13 cellular contexts compared by ENCODE assay signal in the genomic region with DNA sequence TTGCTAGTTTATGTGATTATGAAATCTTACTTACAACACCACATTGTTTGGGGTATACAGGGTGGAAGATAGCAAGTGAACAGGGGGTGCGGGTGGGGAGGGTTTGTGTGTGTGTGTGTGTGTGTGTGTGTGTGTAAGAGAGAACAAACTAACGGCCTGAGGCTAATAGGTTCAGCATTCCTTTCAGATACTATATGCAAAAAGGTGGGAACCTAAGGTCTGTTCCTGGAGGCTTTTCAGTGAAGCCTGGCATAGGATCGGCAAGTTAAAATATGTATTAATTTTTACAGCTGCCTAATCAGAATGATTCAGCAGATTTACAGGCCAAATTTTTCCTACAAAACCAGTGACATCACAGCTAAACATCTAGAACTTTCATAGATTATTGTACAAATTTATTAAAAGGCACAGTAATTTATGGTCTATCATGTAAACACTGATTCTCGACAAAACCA. TPM values are rescaled to one million over a fixed set of nuclear protein-coding genes. Genes with fewer than 3 reads are reported as not detected.
A peak's percentile ranks its signal among the peaks of the same experiment; 100 is the strongest.
DNase-seq lines count a peak whose midpoint lies in the region; ATAC-seq and TF ChIP-seq lines count a peak whose summit lies in the region.
"Had no signal": no experiment of that assay in that cellular context is flagged by ENCODE, and none has a peak within 500 bp of the region (broad histone marks: within the 10 kb centered on the region; RNA-seq: fewer than 3 reads in every experiment).

No MANE protein-coding gene starts in this region.

- no peak for TF ChIP-seq POLR2A in prostate gland (IDR thresholded peaks at IDR 0.05)

- WGBS in prostate gland, result 32% methylated on average over 4 of the region's 4 CpGs

- peak overlapping the region; percentile 41 for H3K27ac Mint-ChIP-seq in activated naive CD4-positive, alpha-beta T cell treated with anti-CD3 and anti-CD28 coated beads, Interleukin-2, amount 50 U/mL, for 24 hours
- H3K27ac Mint-ChIP-seq in naive thymus-derived CD8-positive, alpha-beta T cell, result peak overlapping the region in 1 of 10 donors; percentile 33

- intact Hi-C loops in prostate gland (cut with DNase I), result no loop called here

- H3K4me3 ChIP-seq in SK-N-MC, result peak overlapping the region; percentile 36
- no peak overlapping the region for H3K4me3 ChIP-seq in subcutaneous abdominal adipose tissue (ENCODE audit: low read depth in 1 of 5, low read length in 5 of 5)
- no peak overlapping the region for H3K4me3 ChIP-seq in prostate gland
- H3K4me3 ChIP-seq: spleen, upper lobe of right lung had no signal

- H3K9me3 ChIP-seq in SK-N-MC (ENCODE audit: low read depth, low read length), result no peaks in the 10 kb centered on the region
- no peaks in the 10 kb centered on the region for H3K9me3 ChIP-seq in subcutaneous abdominal adipose tissue (ENCODE audit: control insufficient read depth in 5 of 5, low read length in 5 of 5)
- H3K9me3 ChIP-seq in prostate gland, result no peaks in the 10 kb centered on the region
- H3K9me3 ChIP-seq: spleen, upper lobe of right lung had no signal

- peak overlapping the region; percentile 60 for H3K9ac ChIP-seq in SK-N-MC (ENCODE audit: insufficient read length)
- H3K9ac ChIP-seq in subcutaneous abdominal adipose tissue (ENCODE audit: low read length in 5 of 5), result peak overlapping the region in 1 of 5 donors; percentile 16

- no peak overlapping the region for H3K4me3 Mint-ChIP-seq in activated naive CD4-positive, alpha-beta T cell treated with anti-CD3 and anti-CD28 coated beads, Interleukin-2, amount 50 U/mL, for 24 hours
- peak overlapping the region in 1 of 10 donors; percentile 10 for H3K4me3 Mint-ChIP-seq in naive thymus-derived CD8-positive, alpha-beta T cell
- H3K4me3 Mint-ChIP-seq: naive thymus-derived CD4-positive, alpha-beta T cell had no signal

- no peaks in the 10 kb centered on the region for H3K27me3 ChIP-seq in subcutaneous abdominal adipose tissue (ENCODE audit: control insufficient read depth in 5 of 5, insufficient read depth in 4 of 5, low read length in 5 of 5)
- no peaks in the 10 kb centered on the region for H3K27me3 ChIP-seq in prostate gland (replicated peaks; ENCODE audit: insufficient read depth)
- H3K27me3 ChIP-seq: spleen, upper lobe of right lung had no signal

- H3K4me1 ChIP-seq in subcutaneous abdominal adipose tissue (ENCODE audit: control insufficient read depth in 5 of 5, insufficient read depth in 5 of 5, low read length in 5 of 5), result peaks cover 0 to 14% (median 0%) of the 10 kb centered on the region in 5 donors
- no peaks in the 10 kb centered on the region for H3K4me1 ChIP-seq in prostate gland (replicated peaks)
- H3K4me1 ChIP-seq: spleen, upper lobe of right lung had no signal

- peaks cover 5% of the 10 kb centered on the region for H3K9me3 Mint-ChIP-seq in activated naive CD4-positive, alpha-beta T cell treated with anti-CD3 and anti-CD28 coated beads, Interleukin-2, amount 50 U/mL, for 24 hours
- H3K9me3 Mint-ChIP-seq in naive thymus-derived CD8-positive, alpha-beta T cell, result peaks cover 0 to 3% (median 0%) of the 10 kb centered on the region in 9 donors

- peaks cover 16% of the 10 kb centered on the region for H3K4me1 Mint-ChIP-seq in activated naive CD4-positive, alpha-beta T cell treated with anti-CD3 and anti-CD28 coated beads, Interleukin-2, amount 50 U/mL, for 24 hours
- H3K4me1 Mint-ChIP-seq in naive thymus-derived CD8-positive, alpha-beta T cell, result peaks cover 0 to 3% (median 0%) of the 10 kb centered on the region in 4 donors

- no peak for TF ChIP-seq CTCF in prostate gland (IDR thresholded peaks at IDR 0.05)

- H3K36me3 ChIP-seq in SK-N-MC (ENCODE audit: insufficient read depth, low read length) (peaks cover 51% of the 10 kb centered on the region), subcutaneous abdominal adipose tissue (ENCODE audit: control insufficient read depth in 5 of 5, insufficient read depth in 5 of 5, low read length in 5 of 5) (peaks cover 6 to 29% (median 19%) of the 10 kb centered on the region in 5 donors), prostate gland (no peaks in the 10 kb centered on the region)

- peaks cover 10% of the 10 kb centered on the region for H3K36me3 Mint-ChIP-seq in activated naive CD4-positive, alpha-beta T cell treated with anti-CD3 and anti-CD28 coated beads, Interleukin-2, amount 50 U/mL, for 24 hours
- peaks cover 0 to 57% (median 13%) of the 10 kb centered on the region in 3 donors for H3K36me3 Mint-ChIP-seq in naive thymus-derived CD8-positive, alpha-beta T cell

- POLR2A ChIA-PET in naive thymus-derived CD8-positive, alpha-beta T cell (lab: Charles Lee), result no interaction called here

- H3K27ac ChIP-seq in SK-N-MC (peak overlapping the region; percentile 90), subcutaneous abdominal adipose tissue (ENCODE audit: low read depth, low read length) (peak overlapping the region; percentile 25), prostate gland (no peak overlapping the region)
- H3K27ac ChIP-seq: spleen, upper lobe of right lung had no signal

- ATAC-seq in GM21576 (IDR thresholded peaks at IDR 0.05; ENCODE audit: unreplicated experiment), result no peak
- ATAC-seq in naive thymus-derived CD8-positive, alpha-beta T cell, result no peak
- ATAC-seq: naive thymus-derived CD4-positive, alpha-beta T cell; upper lobe of right lung had no signal

- H3K27me3 Mint-ChIP-seq in activated naive CD4-positive, alpha-beta T cell treated with anti-CD3 and anti-CD28 coated beads, Interleukin-2, amount 50 U/mL, for 24 hours, result no peaks in the 10 kb centered on the region
- no peaks in the 10 kb centered on the region for H3K27me3 Mint-ChIP-seq in naive thymus-derived CD8-positive, alpha-beta T cell
- H3K27me3 Mint-ChIP-seq: naive thymus-derived CD4-positive, alpha-beta T cell had no signal

- no peak for DNase-seq in activated naive CD4-positive, alpha-beta T cell treated with Interleukin-2 at 50 U/mL for 16 hours
- DNase-seq in SK-N-MC (ENCODE audit: low read depth, low spot score), result peak; percentile 44
- DNase-seq in fibroblast of peridontal ligament (ENCODE audit: extremely low read depth), result peak; percentile 71
- no peak for DNase-seq in prostate gland (ENCODE audit: low spot score)
- DNase-seq in naive thymus-derived CD8-positive, alpha-beta T cell, result no peak
- DNase-seq: activated CD4-positive, alpha-beta T cell treated with anti-CD3 and anti-CD28 coated beads for 1 hour; islet precursor cell; naive thymus-derived CD4-positive, alpha-beta T cell; spleen; upper lobe of right lung had no signal

RNA-seq across cellular contexts. Expression of a gene that starts 7.6 kb away (rescaled TPM):
- 1 to 10 TPM in 1 of 2 donors, under 1 TPM in 1; 0.73 to 7.3 TPM for total RNA-seq in prostate gland
- total RNA-seq in naive thymus-derived CD8-positive, alpha-beta T cell, result 1 to 10 TPM; 1.1 to 2.1 TPM
- not detected for polyA plus RNA-seq in naive thymus-derived CD8-positive, alpha-beta T cell
- polyA plus RNA-seq: naive thymus-derived CD4-positive, alpha-beta T cell had no signal

RNA-seq across cellular contexts. Expression of a gene that starts 51.4 kb away (rescaled TPM):
- 100 to 1,000 TPM; 177 to 260 TPM for total RNA-seq in prostate gland
- total RNA-seq in naive thymus-derived CD8-positive, alpha-beta T cell, result 100 to 1,000 TPM; 165 to 166 TPM
- polyA plus RNA-seq in naive thymus-derived CD8-positive, alpha-beta T cell, result 10 to 100 TPM; 63.1 to 85.7 (median 82.1) TPM

Comparison
In these comparisons a context has a peak if more than half of its experiments do, and no peak if none do; other contexts are left out.
1. DNase-seq: peak in SK-N-MC (single experiment) and fibroblast of peridontal ligament (single experiment); none in activated naive CD4-positive, alpha-beta T cell treated with Interleukin-2 at 50 U/mL for 16 hours (single experiment), prostate gland (single experiment) and naive thymus-derived CD8-positive, alpha-beta T cell (0 of 10).
2. H3K27ac ChIP-seq: peak in SK-N-MC (single experiment) and subcutaneous abdominal adipose tissue (single experiment); none in prostate gland (0 of 2).